16 cellular contexts compared by ENCODE assay signal in the genomic region with DNA sequence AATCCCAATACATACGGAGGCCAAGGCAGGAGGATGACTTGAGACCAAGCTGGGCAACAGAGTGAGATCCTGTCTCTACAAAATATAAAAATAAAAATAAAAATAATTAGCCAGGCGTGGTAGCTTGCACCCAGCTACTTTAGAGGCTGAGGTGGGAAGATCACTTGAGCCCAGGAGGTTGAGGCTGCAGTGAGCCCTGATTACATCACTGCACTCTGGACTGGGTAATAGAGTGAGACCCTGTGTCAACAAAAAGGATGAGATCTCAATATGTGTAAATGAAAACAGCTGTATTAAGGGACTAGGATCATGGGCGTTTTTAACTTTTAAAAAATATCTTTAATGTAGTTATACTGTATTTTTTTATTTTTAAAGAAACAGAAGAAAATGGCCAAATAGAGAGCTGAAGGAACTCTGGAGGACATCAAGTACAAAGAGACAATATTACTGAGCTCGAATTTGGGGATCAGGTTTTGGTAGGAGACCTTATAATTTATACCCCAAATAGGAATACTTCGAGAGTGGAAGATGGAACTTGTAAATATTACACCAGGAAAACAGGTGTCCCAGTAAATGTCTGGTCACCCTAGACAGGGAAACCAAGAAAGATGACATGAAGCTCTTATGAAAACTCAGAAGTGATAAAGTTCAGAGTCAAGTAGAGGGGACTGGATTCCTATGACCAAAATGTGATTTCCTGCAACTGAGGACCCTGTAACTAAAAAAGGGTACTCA. TPM values are rescaled to one million over a fixed set of nuclear protein-coding genes. Genes with fewer than 3 reads are reported as not detected.
DNase-seq lines count a peak whose midpoint lies in the region; ATAC-seq, FAIRE-seq and TF ChIP-seq lines count a peak whose summit lies in the region.
"Had no signal": no experiment of that assay in that cellular context is flagged by ENCODE, and none has a peak within 500 bp of the region (broad histone marks: within the 10 kb centered on the region; RNA-seq: fewer than 3 reads in every experiment).

No MANE protein-coding gene starts in this region.

- TF ChIP-seq POLR2A in A549 (IDR thresholded peaks at IDR 0.05; ENCODE audit: low read length), result no peak
- TF ChIP-seq POLR2A in adrenal gland (IDR thresholded peaks at IDR 0.05), result no peak
- TF ChIP-seq POLR2A in prostate gland (IDR thresholded peaks at IDR 0.05), result no peak

- H3K27me3 Mint-ChIP-seq in CD8-positive, alpha-beta memory T cell, result no peaks in the 10 kb centered on the region
- H3K27me3 Mint-ChIP-seq: dendritic cell treated with granulocyte-macrophage colony-stimulating factor and Interleukin-4, amounts not matched to agents 40 ng/mL and 50 ng/mL, for 4 days had no signal

- no peak for TF ChIP-seq CTCF in A549 (IDR thresholded peaks at IDR 0.05)
- TF ChIP-seq CTCF in adrenal gland (IDR thresholded peaks at IDR 0.05), result no peak
- TF ChIP-seq CTCF in prostate gland (IDR thresholded peaks at IDR 0.05), result no peak

- no peaks in the 10 kb centered on the region for H3K27me3 ChIP-seq in CD8-positive, alpha-beta memory T cell (ENCODE audit: insufficient read depth, low read length, poor library complexity, severe bottlenecking)
- H3K27me3 ChIP-seq in adrenal gland (no peaks in the 10 kb centered on the region), prostate gland (replicated peaks; ENCODE audit: insufficient read depth) (no peaks in the 10 kb centered on the region), MG63 (no peaks in the 10 kb centered on the region)
- H3K27me3 ChIP-seq: ovary had no signal

- FAIRE-seq in A549 (lab: Jason Lieb, UNC), result no peak
- FAIRE-seq: GM18507 had no signal

- CTCF ChIA-PET in A549 (lab: Yijun Ruan, JAX), result interaction anchor here (0.7 to 5.0 kb wide), 12 partner anchors 16 to 232 kb away, joined by 3 to 35 read pairs (median 4); no protein-coding TSS in a partner anchor
- CTCF ChIA-PET in CD8-positive, alpha-beta memory T cell (lab: Charles Lee), result interaction anchor here (0.9 kb wide), 1 partner anchor 9 kb away, joined by 5 read pairs; no protein-coding TSS in a partner anchor

- no peak for TF ChIP-seq RAD21 in A549 (conservative IDR thresholded peaks at IDR 0.05 in 1 of 2, IDR thresholded peaks at IDR 0.05 in 1 of 2)

- H3K4me1 ChIP-seq in A549 (peaks cover 60% of the 10 kb centered on the region), adrenal gland (replicated peaks in 1 of 2) (peaks cover 9 to 16% of the 10 kb centered on the region in 2 donors), prostate gland (replicated peaks) (peaks cover 18% of the 10 kb centered on the region)
- H3K4me1 ChIP-seq in CD8-positive, alpha-beta memory T cell (ENCODE audit: insufficient read depth, low read length), result peaks cover 22% of the 10 kb centered on the region

- peaks cover 10% of the 10 kb centered on the region for H3K36me3 ChIP-seq in CD8-positive, alpha-beta memory T cell (ENCODE audit: insufficient read depth, low read length)
- H3K36me3 ChIP-seq in adrenal gland (replicated peaks in 1 of 2) (no peaks in the 10 kb centered on the region), prostate gland (no peaks in the 10 kb centered on the region), MG63 (no peaks in the 10 kb centered on the region)
- H3K36me3 ChIP-seq: ovary had no signal

- H3K4me1 Mint-ChIP-seq in CD8-positive, alpha-beta memory T cell, result peaks cover 58 to 82% (median 75%) of the 10 kb centered on the region in 3 donors

- 28% methylated on average over 5 of the region's 5 CpGs for WGBS in A549 (ENCODE audit: missing lambda C conversion rate)
- WGBS in adrenal gland, 4 donors, result 72 to 80% (median 73%) methylated on average over 5 of the region's 5 CpGs
- 73% methylated on average over 5 of the region's 5 CpGs for WGBS in prostate gland

- intact Hi-C loops in adrenal gland (cut with DNase I), result no loop called here
- intact Hi-C loops in prostate gland (cut with DNase I), result no loop called here

- peak overlapping the region in 6 of 8 donors; percentile 46 to 89 (median 65) for H3K27ac Mint-ChIP-seq in CD8-positive, alpha-beta memory T cell
- H3K27ac Mint-ChIP-seq: CD14-positive monocyte; dendritic cell treated with granulocyte-macrophage colony-stimulating factor and Interleukin-4, amounts not matched to agents 40 ng/mL and 50 ng/mL, for 4 days had no signal

- no peaks in the 10 kb centered on the region for H3K9me3 ChIP-seq in A549
- H3K9me3 ChIP-seq in CD8-positive, alpha-beta memory T cell (ENCODE audit: low read length), result no peaks in the 10 kb centered on the region
- H3K9me3 ChIP-seq in adrenal gland (replicated peaks in 1 of 3), result no peaks in the 10 kb centered on the region
- H3K9me3 ChIP-seq in prostate gland, result no peaks in the 10 kb centered on the region
- no peaks in the 10 kb centered on the region for H3K9me3 ChIP-seq in MG63
- H3K9me3 ChIP-seq: ovary had no signal

- H3K27ac ChIP-seq in A549 (peak overlapping the region; percentile 89 to 96), adrenal gland (peak overlapping the region; percentile 48 to 96 (median 89)), prostate gland (peak overlapping the region; percentile 91 to 93)
- H3K27ac ChIP-seq in CD8-positive, alpha-beta memory T cell (ENCODE audit: low read depth, low read length), result no peak overlapping the region
- H3K27ac ChIP-seq: ovary had no signal

- POLR2A ChIA-PET in A549 (lab: Yijun Ruan, JAX), result interaction anchor here (0.6 kb wide), 1 partner anchor 25 kb away, joined by 3 read pairs; no protein-coding TSS in a partner anchor
- POLR2A ChIA-PET in CD8-positive, alpha-beta memory T cell (lab: Charles Lee), result no interaction called here

- in situ Hi-C loops in KBM-7 (cut with MboI; ENCODE audit: low pct_unique_long_range_greater_than_20kb, low sequenced_read_pairs), result no loop called here

- H3K36me3 Mint-ChIP-seq in CD8-positive, alpha-beta memory T cell, result peaks cover 0 to 44% (median 12%) of the 10 kb centered on the region in 3 donors

- TF ChIP-seq EP300 in A549 (IDR thresholded peaks at IDR 0.05), result no peak

- H3K4me3 ChIP-seq in A549, result no peak overlapping the region
- no peak overlapping the region for H3K4me3 ChIP-seq in CD8-positive, alpha-beta memory T cell (ENCODE audit: low read length)
- H3K4me3 ChIP-seq in adrenal gland, result no peak overlapping the region
- H3K4me3 ChIP-seq in prostate gland, result no peak overlapping the region
- H3K4me3 ChIP-seq in MG63, result no peak overlapping the region
- H3K4me3 ChIP-seq: ovary had no signal

- H3K4me3 Mint-ChIP-seq in CD8-positive, alpha-beta memory T cell, result no peak overlapping the region
- H3K4me3 Mint-ChIP-seq: CD14-positive monocyte; dendritic cell treated with granulocyte-macrophage colony-stimulating factor and Interleukin-4, amounts not matched to agents 40 ng/mL and 50 ng/mL, for 4 days had no signal

- H3K9me3 Mint-ChIP-seq in CD8-positive, alpha-beta memory T cell, result no peaks in the 10 kb centered on the region
- H3K9me3 Mint-ChIP-seq: CD14-positive monocyte; dendritic cell treated with granulocyte-macrophage colony-stimulating factor and Interleukin-4, amounts not matched to agents 40 ng/mL and 50 ng/mL, for 4 days had no signal

- peak overlapping the region; percentile 69 for H3K4me2 ChIP-seq in A549

- DNase-seq in A549 (ENCODE audit: low read depth in 1 of 2, low spot score in 1 of 2) (no peak), adrenal gland (no peak), prostate gland (ENCODE audit: low spot score) (no peak), pons (ENCODE audit: low spot score) (no peak), SIG-M5 treated with dmso at 0.1 percent for 504 hours (lab: John Stamatoyannopoulos, UW; ENCODE audit: unreplicated experiment) (no peak), KBM-7 (no peak), MG63 (no peak)
- no peak for DNase-seq in CD8-positive, alpha-beta memory T cell
- DNase-seq: amniotic stem cell, NCI-H1417 treated with DMSO at 0.1 percent for 48 hours, NCI-H524 treated with DMSO at 0.1 percent for 48 hours, ovary, RPMI8226 had no signal

- peak; percentile 26 to 36 for ATAC-seq in A549

TF ChIP-seq in A549, 52 proteins besides CTCF, POLR2A, EP300 and RAD21 (continues in another document):
- TF ChIP-seq RNF2 (IDR thresholded peaks at IDR 0.05; ENCODE audit: borderline replicate concordance, low read depth) (no peak), CEBPB (IDR thresholded peaks at IDR 0.05) (no peak), EHF (CRISPR knock-in tag; IDR thresholded peaks at IDR 0.05) (peak; percentile 82; the same call in 1 of the 2 replicates), EHMT2 (IDR thresholded peaks at IDR 0.05; ENCODE audit: low read depth) (no peak), ESRRA (IDR thresholded peaks at IDR 0.05; ENCODE audit: borderline replicate concordance, low read length) (no peak)

RNA-seq across cellular contexts. Expression of a gene that starts 13.1 kb away (rescaled TPM):
- polyA plus RNA-seq in A549 (2011; rRNA removed) (not detected in 2 replicates), A549 (2017; fragmentation: RNase III; extraction: RNeasy Plus Mini Kit Qiagen cat#74134 plus additional on column Dnase treatment) (not detected in 3 replicates), adrenal gland (10 to 100 TPM in 1 of 3 donors, 1 to 10 TPM in 1, under 1 TPM in 1; 0.64 to 11.4 (median 7.2) TPM)
- 0.05 TPM in 1 of 2 replicates, not detected in the other for polyA plus RNA-seq in A549 (2012; cell fraction: cytosol; rRNA removed)
- not detected in 2 replicates for polyA plus RNA-seq in A549 (2012; cell fraction: nucleus; rRNA removed)
- not detected in 2 replicates for polyA minus RNA-seq in A549 (2011; rRNA and poly(A)+ RNA removed)
- total RNA-seq in CD8-positive, alpha-beta memory T cell, result 100 to 1,000 TPM; 165 to 172 TPM
- 60.4 TPM for polyA plus RNA-seq in CD8-positive, alpha-beta memory T cell
- total RNA-seq in adrenal gland (1 to 10 TPM in 6 of 8 donors, under 1 TPM in 2; 0.95 to 4.7 (median 2.8) TPM), prostate gland (10 to 100 TPM in 1 of 2 donors, 1 to 10 TPM in 1; 3.1 to 11.8 TPM)
- total RNA-seq in MG63 (2014; rRNA removed; shearing (Covaris generic); ENCODE audit: low replicate concordance), result not detected in 2 replicates

RNA-seq across cellular contexts. Expression of a gene that starts 43.1 kb away (rescaled TPM):
- 3.8 and 4.7 TPM in 2 replicates for polyA plus RNA-seq in A549 (2011; rRNA removed)
- polyA plus RNA-seq in A549 (2012; cell fraction: cytosol; rRNA removed), result 1.4 and 1.9 TPM in 2 replicates
- 2.8 and 3.2 TPM in 2 replicates for polyA plus RNA-seq in A549 (2012; cell fraction: nucleus; rRNA removed)
- 3.1 to 3.9 TPM (median 3.6 TPM) in 3 replicates for polyA plus RNA-seq in A549 (2017; fragmentation: RNase III; extraction: RNeasy Plus Mini Kit Qiagen cat#74134 plus additional on column Dnase treatment)
- 4.6 and 6.8 TPM in 2 replicates for polyA minus RNA-seq in A549 (2011; rRNA and poly(A)+ RNA removed)
- total RNA-seq in CD8-positive, alpha-beta memory T cell, result 1 to 10 TPM; 2.6 TPM
- polyA plus RNA-seq in CD8-positive, alpha-beta memory T cell, result 0.60 TPM
- total RNA-seq in adrenal gland, result 100 to 1,000 TPM in 1 of 8 donors, 10 to 100 TPM in 7; 18.0 to 428 (median 26.2) TPM
- 10 to 100 TPM in 2 of 3 donors, 1 to 10 TPM in 1; 8.8 to 29.9 (median 13.0) TPM for polyA plus RNA-seq in adrenal gland
- 10 to 100 TPM in 1 of 2 donors, 1 to 10 TPM in 1; 3.1 to 22.2 TPM for total RNA-seq in prostate gland
- 0.43 and 0.72 TPM in 2 replicates for total RNA-seq in MG63 (2014; rRNA removed; shearing (Covaris generic); ENCODE audit: low replicate concordance)

Comparison
In these comparisons a context has a peak if more than half of its experiments do, and no peak if none do; other contexts are left out.
1. RNA of a gene that starts 13.1 kb away (total RNA-seq): 165 to 172 TPM in CD8-positive, alpha-beta memory T cell; 3.1 to 11.8 TPM in prostate gland, 0.95 to 4.7 TPM in adrenal gland and not detected in MG63; every median in the first group is over 10 times any median in the second.